Comparison of ENCODE assay signal across 25 cellular contexts in the genomic region with DNA sequence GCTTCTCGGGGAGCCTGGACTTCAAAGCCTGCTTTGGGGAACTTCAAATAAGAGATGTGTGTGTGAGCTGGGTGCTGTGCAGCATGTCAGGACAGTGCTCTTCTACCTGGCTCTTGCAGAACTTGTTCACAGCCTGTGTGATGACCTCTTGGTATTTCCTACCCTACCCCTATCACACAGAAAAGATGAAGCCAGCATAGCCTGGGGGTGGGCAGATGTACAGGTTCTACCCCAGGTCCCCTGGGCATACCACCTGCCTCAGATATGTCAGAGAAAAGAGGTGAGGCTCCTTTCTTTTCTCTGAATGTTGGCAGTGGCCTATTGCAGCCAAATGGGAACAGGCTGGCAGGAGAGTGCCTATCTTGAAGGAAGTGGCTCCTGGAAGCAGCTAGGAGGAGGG.
"Had no signal": no experiment of that assay in that cellular context is flagged by ENCODE, and none has a peak within 500 bp of the region (broad histone marks: within the 10 kb centered on the region; RNA-seq: fewer than 3 reads in every experiment).

No MANE protein-coding gene starts in this region.

- ATAC-seq: effector memory CD8-positive, alpha-beta T cell; esophagus mucosa; foreskin keratinocyte; gastrocnemius medialis; gastroesophageal sphincter; heart left ventricle; heart right ventricle had no signal

- H3K36me3 ChIP-seq: colonic mucosa, esophagus muscularis mucosa, esophagus squamous epithelium, gastrocnemius medialis, gastroesophageal sphincter, heart left ventricle, heart right ventricle had no signal

- H3K27me3 Mint-ChIP-seq: dendritic cell treated with granulocyte-macrophage colony-stimulating factor and Interleukin-4, amounts not matched to agents 40 ng/mL and 50 ng/mL, for 4 days; effector memory CD8-positive, alpha-beta T cell had no signal

- H3K27me3 ChIP-seq: colonic mucosa, dorsolateral prefrontal cortex, esophagus muscularis mucosa, esophagus squamous epithelium, foreskin keratinocyte, gastrocnemius medialis, gastroesophageal sphincter, heart left ventricle, heart right ventricle had no signal

- H3K27ac ChIP-seq: colonic mucosa, coronary artery, dorsolateral prefrontal cortex, epithelial cell of prostate, esophagus muscularis mucosa, esophagus squamous epithelium, foreskin keratinocyte, gastrocnemius medialis, gastroesophageal sphincter, heart left ventricle, heart right ventricle had no signal

- H3K4me3 ChIP-seq: colonic mucosa, coronary artery, dorsolateral prefrontal cortex, esophagus muscularis mucosa, esophagus squamous epithelium, gastrocnemius medialis, gastroesophageal sphincter, heart left ventricle, heart right ventricle had no signal

- H3K4me1 Mint-ChIP-seq: endodermal cell had no signal

- H3K9me3 ChIP-seq: colonic mucosa, esophagus muscularis mucosa, esophagus squamous epithelium, gastrocnemius medialis, gastroesophageal sphincter, heart left ventricle had no signal

- H3K4me3 Mint-ChIP-seq: dendritic cell treated with granulocyte-macrophage colony-stimulating factor and Interleukin-4, amounts not matched to agents 40 ng/mL and 50 ng/mL, for 4 days; effector memory CD8-positive, alpha-beta T cell; endodermal cell had no signal

- H3K4me1 ChIP-seq: colonic mucosa, esophagus muscularis mucosa, esophagus squamous epithelium, foreskin keratinocyte, gastrocnemius medialis, gastroesophageal sphincter, heart left ventricle, heart right ventricle had no signal

- H3K27ac Mint-ChIP-seq: dendritic cell treated with granulocyte-macrophage colony-stimulating factor and Interleukin-4, amounts not matched to agents 40 ng/mL and 50 ng/mL, for 4 days; effector memory CD8-positive, alpha-beta T cell; endodermal cell had no signal

- DNase-seq: colonic mucosa; cortex of kidney; dermis blood vessel endothelial cell; dorsolateral prefrontal cortex; effector CD4-positive, alpha-beta T cell; effector CD8-positive, alpha-beta T cell; effector memory CD4-positive, alpha-beta T cell; effector memory CD8-positive, alpha-beta T cell; endodermal cell; erythroblast; esophagus squamous epithelium; foreskin fibroblast; foreskin keratinocyte; foreskin melanocyte; gastrocnemius medialis; glutamatergic neuron; head of caudate nucleus; heart left ventricle; heart right ventricle had no signal
